ENCODE assay signal across 8 cellular contexts in the genomic region with DNA sequence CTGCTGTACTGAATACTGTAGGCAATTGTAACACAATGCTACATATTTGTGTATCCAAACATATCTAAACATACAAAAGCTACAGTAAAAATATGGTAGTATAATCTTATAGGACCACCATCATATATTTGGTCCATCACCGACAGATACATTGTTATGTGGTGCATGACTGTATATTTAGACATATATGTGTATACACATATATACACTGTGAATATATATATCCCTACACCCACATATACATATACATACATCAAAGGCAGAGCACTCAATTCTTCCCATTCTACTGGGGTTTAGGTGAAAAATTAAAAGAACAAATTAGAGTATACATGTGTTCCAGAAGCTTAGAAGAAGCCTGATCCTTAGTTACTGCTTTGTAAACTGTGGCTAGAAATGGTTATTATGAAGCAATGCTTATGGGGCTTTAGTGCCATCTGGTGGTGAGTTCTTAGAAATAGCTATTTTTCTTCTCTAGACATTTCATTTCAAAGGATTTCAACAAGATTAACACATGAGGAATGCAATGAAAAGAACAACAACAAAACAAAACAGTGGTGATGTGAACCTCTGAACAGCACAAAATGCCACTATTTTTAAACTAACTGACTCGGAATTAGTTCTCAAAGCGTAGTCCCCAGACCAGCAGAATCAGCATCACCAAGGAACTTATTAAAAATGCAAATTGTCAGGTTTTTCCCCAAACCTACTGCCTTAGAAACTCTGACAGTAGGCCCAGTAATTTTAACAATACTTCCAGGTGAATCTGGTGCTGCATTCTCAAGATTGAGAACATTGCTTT. TPM values are rescaled to one million over a fixed set of nuclear protein-coding genes. Genes with fewer than 3 reads are reported as not detected.
A peak's percentile ranks its signal among the peaks of the same experiment; 100 is the strongest.
DNase-seq lines count a peak whose midpoint lies in the region; ATAC-seq, FAIRE-seq and TF ChIP-seq lines count a peak whose summit lies in the region.

No MANE protein-coding gene starts in this region.

- WGBS in spleen, 5 donors, result 32 to 43% (median 38%) methylated on average over 3 of the region's 3 CpGs

- H3K27me3 ChIP-seq in spleen (replicated peaks in 1 of 7), result peaks cover 0 to 26% (median 0%) of the 10 kb centered on the region in 7 donors

- no peaks in the 10 kb centered on the region for H3K9me3 ChIP-seq in spleen

- intact Hi-C loops in CD14-positive monocyte (cut with micrococcal nuclease) (no loop called here), spleen (cut with DNase I; ENCODE audit: low total_unique reads) (loop anchor here (10.0 kb wide), 1 partner anchor 215 kb away; no protein-coding TSS in a partner anchor)

- TF ChIP-seq POLR2A in spleen (IDR thresholded peaks at IDR 0.05), result no peak

- no peak overlapping the region for H3K27ac ChIP-seq in spleen

- peak; percentile 73 for TF ChIP-seq CTCF in CD14-positive monocyte (IDR thresholded peaks at IDR 0.05)
- peak in 9 of 11 experiments; percentile 15 to 61 (median 49) for TF ChIP-seq CTCF in spleen (IDR thresholded peaks at IDR 0.05 in 8 of 11, conservative IDR thresholded peaks at IDR 0.05 in 3 of 11)

- H3K27ac Mint-ChIP-seq in CD14-positive monocyte, result no peak overlapping the region
- H3K27ac Mint-ChIP-seq in T-helper 2 cell treated with Interferon-gamma antibody and Interleukin-4, amounts not matched to agents 5 μg/mL and 100 μg/mL, for 36 hours, result no peak overlapping the region

- peak; percentile 55 for ATAC-seq in GM18868 (IDR thresholded peaks at IDR 0.05; ENCODE audit: unreplicated experiment)

- no peaks in the 10 kb centered on the region for H3K4me1 ChIP-seq in spleen

- DNase-seq in CD14-positive monocyte (ENCODE audit: low spot score) (no peak), Kasumi-1 (lab: John Stamatoyannopoulos, UW) (peak; percentile 73 to 81), SKM-1 treated with dmso at 0.1 percent for 144 hours (lab: John Stamatoyannopoulos, UW; ENCODE audit: unreplicated experiment) (peak; percentile 52), frontal cortex (ENCODE audit: low spot score in 2 of 2) (peak; percentile 3 to 33), spleen (no peak), NCI-H187 (lab: John Stamatoyannopoulos, UW) (no peak)
- DNase-seq in T-helper 2 cell treated with Interferon-gamma antibody and Interleukin-4, amounts not matched to agents 5 μg/mL and 100 μg/mL, for 36 hours (ENCODE audit: low spot score), result no peak

- no peaks in the 10 kb centered on the region for H3K4me1 Mint-ChIP-seq in CD14-positive monocyte
- no peaks in the 10 kb centered on the region for H3K4me1 Mint-ChIP-seq in T-helper 2 cell treated with Interferon-gamma antibody and Interleukin-4, amounts not matched to agents 5 μg/mL and 100 μg/mL, for 36 hours (ENCODE audit: low read depth)

- peaks cover 0 to 4% (median under 1%) of the 10 kb centered on the region in 3 donors for H3K27me3 Mint-ChIP-seq in CD14-positive monocyte (ENCODE audit: low read depth in 3 of 3)
- H3K27me3 Mint-ChIP-seq in T-helper 2 cell treated with Interferon-gamma antibody and Interleukin-4, amounts not matched to agents 5 μg/mL and 100 μg/mL, for 36 hours (ENCODE audit: low read depth), result peaks cover 17% of the 10 kb centered on the region

- H3K36me3 ChIP-seq in spleen, result no peaks in the 10 kb centered on the region

- no peak overlapping the region for H3K4me3 Mint-ChIP-seq in CD14-positive monocyte
- H3K4me3 Mint-ChIP-seq in T-helper 2 cell treated with Interferon-gamma antibody and Interleukin-4, amounts not matched to agents 5 μg/mL and 100 μg/mL, for 36 hours, result no peak overlapping the region

- H3K36me3 Mint-ChIP-seq in CD14-positive monocyte, result no peaks in the 10 kb centered on the region
- no peaks in the 10 kb centered on the region for H3K36me3 Mint-ChIP-seq in T-helper 2 cell treated with Interferon-gamma antibody and Interleukin-4, amounts not matched to agents 5 μg/mL and 100 μg/mL, for 36 hours (ENCODE audit: low read depth)

- no peaks in the 10 kb centered on the region for H3K9me3 Mint-ChIP-seq in CD14-positive monocyte
- no peaks in the 10 kb centered on the region for H3K9me3 Mint-ChIP-seq in T-helper 2 cell treated with Interferon-gamma antibody and Interleukin-4, amounts not matched to agents 5 μg/mL and 100 μg/mL, for 36 hours

- H3K4me3 ChIP-seq in spleen, result no peak overlapping the region

- FAIRE-seq in frontal cortex (lab: Jason Lieb, UNC), result peak; percentile 34

RNA-seq across cellular contexts. Expression of a gene that starts 38.0 kb away (rescaled TPM):
- not detected for polyA plus RNA-seq in CD14-positive monocyte
- not detected for total RNA-seq in frontal cortex
- not detected for total RNA-seq in spleen
- not detected for polyA plus RNA-seq in spleen

Comparison
In these comparisons a context has a peak if more than half of its experiments do, and no peak if none do; other contexts are left out.
1. DNase-seq: peak in Kasumi-1 (2 of 2), SKM-1 treated with dmso at 0.1 percent for 144 hours (single experiment) and frontal cortex (2 of 2); none in CD14-positive monocyte (single experiment), spleen (single experiment), T-helper 2 cell treated with Interferon-gamma antibody and Interleukin-4, amounts not matched to agents 5 μg/mL and 100 μg/mL, for 36 hours (single experiment) and NCI-H187 (0 of 2).